Comparison of ENCODE assay signal across 14 cellular contexts in genomic region chr13:35826626-35827254, GRCh38.
DNase-seq lines count a peak whose midpoint lies in the region; ATAC-seq and TF ChIP-seq lines count a peak whose summit lies in the region.
"Had no signal": no experiment of that assay in that cellular context is flagged by ENCODE, and none has a peak within 500 bp of the region (broad histone marks: within the 10 kb centered on the region; RNA-seq: fewer than 3 reads in every experiment).

No MANE protein-coding gene starts in this region.

- no peaks in the 10 kb centered on the region for H3K36me3 ChIP-seq in cardiac muscle cell
- H3K36me3 ChIP-seq in Karpas-422 (ENCODE audit: insufficient read depth, low read length) = no peaks in the 10 kb centered on the region
- H3K36me3 ChIP-seq: SJSA1 had no signal

- no peaks in the 10 kb centered on the region for H4K20me1 ChIP-seq in Karpas-422 (ENCODE audit: insufficient read depth, low read depth, low read length)

- H3K4me2 ChIP-seq in Karpas-422 (ENCODE audit: low read depth, low read length, poor library complexity, severe bottlenecking) = no peak overlapping the region

- no peak for ATAC-seq in Right ventricle myocardium superior (ENCODE audit: poor library complexity)
- ATAC-seq in HG03354 (IDR thresholded peaks at IDR 0.05; ENCODE audit: poor library complexity, severe bottlenecking, unreplicated experiment) = no peak
- ATAC-seq: effector memory CD8-positive, alpha-beta T cell had no signal

- no peak overlapping the region for H3K4me3 Mint-ChIP-seq in type B pancreatic cell
- no peak overlapping the region for H3K4me3 Mint-ChIP-seq in activated CD4-positive, alpha-beta memory T cell treated with anti-CD3 and anti-CD28 coated beads, Interleukin-2, amount 10 ng/mL, durations not matched to agents 7 days and 5 days
- H3K4me3 Mint-ChIP-seq: CD4-positive, alpha-beta memory T cell; effector memory CD8-positive, alpha-beta T cell; stimulated activated naive CD8-positive, alpha-beta T cell treated with anti-CD3 and anti-CD28 coated beads, Interleukin-15, Interleukin-2, amounts not matched to agents 100 ng/mL and 50 ng/mL, for 24 hours had no signal

- no peaks in the 10 kb centered on the region for H3K9me3 ChIP-seq in cardiac muscle cell (ENCODE audit: low read depth)
- no peaks in the 10 kb centered on the region for H3K9me3 ChIP-seq in Karpas-422 (ENCODE audit: low read length)
- H3K9me3 ChIP-seq: SJSA1 had no signal

- no peaks in the 10 kb centered on the region for H3K79me2 ChIP-seq in Karpas-422 (ENCODE audit: low read length)

- H3K9me2 ChIP-seq in Karpas-422 (replicated peaks; ENCODE audit: insufficient read depth, low read length) = no peaks in the 10 kb centered on the region

- no peak overlapping the region for H3K9ac ChIP-seq in Karpas-422 (ENCODE audit: low read length)

- H3K27ac ChIP-seq in cardiac muscle cell (no peak overlapping the region), Karpas-422 (ENCODE audit: low read length) (no peak overlapping the region)
- H3K27ac ChIP-seq: SJSA1 had no signal

- H3K4me1 Mint-ChIP-seq in type B pancreatic cell (ENCODE audit: unreplicated experiment) = peaks cover 7% of the 10 kb centered on the region
- H3K4me1 Mint-ChIP-seq in activated CD4-positive, alpha-beta memory T cell treated with anti-CD3 and anti-CD28 coated beads, Interleukin-2, amount 10 ng/mL, durations not matched to agents 7 days and 5 days = no peaks in the 10 kb centered on the region
- H3K4me1 Mint-ChIP-seq: CD4-positive, alpha-beta memory T cell had no signal

- H3K9me3 Mint-ChIP-seq in type B pancreatic cell = no peaks in the 10 kb centered on the region
- H3K9me3 Mint-ChIP-seq in activated CD4-positive, alpha-beta memory T cell treated with anti-CD3 and anti-CD28 coated beads, Interleukin-2, amount 10 ng/mL, durations not matched to agents 7 days and 5 days = no peaks in the 10 kb centered on the region

- DNase-seq in cardiac muscle cell (ENCODE audit: low read depth in 1 of 2, low spot score in 1 of 2) (no peak), Right ventricle myocardium superior (no peak), Karpas-422 (peak; percentile 73), cardiac fibroblast (ENCODE audit: low read depth in 2 of 2) (no peak), type B pancreatic cell (ENCODE audit: extremely low spot score, unreplicated experiment) (no peak), COLO829 (ENCODE audit: low spot score) (no peak)
- no peak for DNase-seq in activated CD4-positive, alpha-beta memory T cell treated with anti-CD3 and anti-CD28 coated beads, Interleukin-2, amount 10 ng/mL, durations not matched to agents 7 days and 5 days
- DNase-seq: CD4-positive, alpha-beta memory T cell; effector memory CD8-positive, alpha-beta T cell; NCI-H1105 treated with DMSO at 0.1 percent for 48 hours; stimulated activated CD4-positive, alpha-beta T cell treated with anti-CD3 and anti-CD28 coated beads, Interleukin-12 subunit alpha, Interleukin-12 subunit beta, amount 100 ng/mL, for 4 hours had no signal

- H3K4me3 ChIP-seq in cardiac muscle cell (no peak overlapping the region), Karpas-422 (ENCODE audit: low read length) (no peak overlapping the region), cardiac fibroblast (replicated peaks in 1 of 2; ENCODE audit: low read depth in 2 of 2, low read length in 2 of 2) (no peak overlapping the region)
- H3K4me3 ChIP-seq: SJSA1 had no signal

- peaks cover 11% of the 10 kb centered on the region for H3K36me3 Mint-ChIP-seq in type B pancreatic cell
- H3K36me3 Mint-ChIP-seq in activated CD4-positive, alpha-beta memory T cell treated with anti-CD3 and anti-CD28 coated beads, Interleukin-2, amount 10 ng/mL, durations not matched to agents 7 days and 5 days (ENCODE audit: low read depth) = no peaks in the 10 kb centered on the region
- H3K36me3 Mint-ChIP-seq: CD4-positive, alpha-beta memory T cell had no signal

- CTCF ChIA-PET in activated CD4-positive, alpha-beta memory T cell treated with anti-CD3 and anti-CD28 coated beads, Interleukin-2, amount 10 ng/mL, durations not matched to agents 7 days and 5 days (lab: Charles Lee) = no interaction called here

- peaks cover 6% of the 10 kb centered on the region for H3K27me3 Mint-ChIP-seq in type B pancreatic cell
- H3K27me3 Mint-ChIP-seq in activated CD4-positive, alpha-beta memory T cell treated with anti-CD3 and anti-CD28 coated beads, Interleukin-2, amount 10 ng/mL, durations not matched to agents 7 days and 5 days = no peaks in the 10 kb centered on the region
- H3K27me3 Mint-ChIP-seq: effector memory CD8-positive, alpha-beta T cell had no signal

- TF ChIP-seq CTCF in cardiac muscle cell (IDR thresholded peaks at IDR 0.05; ENCODE audit: low read depth, low read length) = peak; percentile 3
- peak; percentile 33 for TF ChIP-seq CTCF in cardiac fibroblast (IDR thresholded peaks at IDR 0.05; ENCODE audit: low read depth, low read length)
- peak; percentile 49 for TF ChIP-seq CTCF in type B pancreatic cell (conservative IDR thresholded peaks at IDR 0.05)

- POLR2A ChIA-PET in activated CD4-positive, alpha-beta memory T cell treated with anti-CD3 and anti-CD28 coated beads, Interleukin-2, amount 10 ng/mL, durations not matched to agents 7 days and 5 days (lab: Charles Lee) = no interaction called here

- H2AFZ ChIP-seq in Karpas-422 (ENCODE audit: low read length) = no peak overlapping the region

- intact Hi-C loops in Right ventricle myocardium superior (cut with DNase I) = no loop called here

- H3K27ac Mint-ChIP-seq in type B pancreatic cell = no peak overlapping the region
- no peak overlapping the region for H3K27ac Mint-ChIP-seq in activated CD4-positive, alpha-beta memory T cell treated with anti-CD3 and anti-CD28 coated beads, Interleukin-2, amount 10 ng/mL, durations not matched to agents 7 days and 5 days
- H3K27ac Mint-ChIP-seq: CD4-positive, alpha-beta memory T cell; effector memory CD8-positive, alpha-beta T cell; stimulated activated naive CD8-positive, alpha-beta T cell treated with anti-CD3 and anti-CD28 coated beads, Interleukin-15, Interleukin-2, amounts not matched to agents 100 ng/mL and 50 ng/mL, for 24 hours had no signal

- H3K4me1 ChIP-seq in cardiac muscle cell (ENCODE audit: low read depth) (no peaks in the 10 kb centered on the region), Karpas-422 (ENCODE audit: low read length) (no peaks in the 10 kb centered on the region)
- H3K4me1 ChIP-seq: SJSA1 had no signal

- H3K27me3 ChIP-seq in cardiac muscle cell (no peaks in the 10 kb centered on the region), Karpas-422 (ENCODE audit: low read length) (no peaks in the 10 kb centered on the region)
- H3K27me3 ChIP-seq: SJSA1 had no signal
